ENCODE assay signal across 8 cellular contexts in the genomic region with DNA sequence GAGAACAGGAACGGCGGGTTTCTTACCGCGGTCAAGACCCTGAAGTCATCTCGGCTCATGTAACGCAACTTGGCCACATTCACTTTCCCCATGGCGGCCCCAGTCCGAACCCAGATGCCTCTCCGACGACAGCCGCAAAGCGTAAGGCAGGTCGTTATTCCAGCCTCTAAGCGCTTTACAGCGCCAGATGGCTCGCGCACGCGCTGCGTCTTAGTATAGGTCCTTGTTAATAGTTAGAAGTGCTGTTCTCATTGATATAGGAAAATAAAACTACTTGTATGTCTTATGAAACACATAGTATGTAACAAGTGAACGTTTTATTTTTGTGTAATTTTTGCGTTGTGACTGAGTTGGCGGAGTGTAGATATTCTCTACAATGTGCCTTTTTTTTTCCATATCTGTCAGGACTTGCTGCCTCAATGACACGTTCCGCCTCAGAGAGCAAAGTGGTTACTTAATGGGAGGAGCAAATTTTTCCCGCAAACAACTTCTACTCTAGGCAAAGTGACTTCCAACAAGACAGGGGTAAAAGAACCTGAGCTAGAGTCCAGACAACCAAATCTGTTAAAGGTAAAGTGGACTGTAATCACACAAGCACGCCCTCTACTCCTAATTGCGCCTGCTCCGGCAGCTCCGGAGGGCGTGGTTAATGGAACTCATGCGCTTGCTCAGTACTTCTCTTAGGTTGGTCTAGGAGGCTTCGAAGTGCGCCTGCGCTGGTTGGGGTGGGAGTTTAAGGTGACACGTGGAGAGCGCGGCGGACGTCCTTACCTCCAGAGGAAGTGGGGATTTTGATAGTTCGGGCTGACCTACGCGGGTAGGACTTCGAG. TPM values are rescaled to one million over a fixed set of nuclear protein-coding genes. Genes with fewer than 3 reads are reported as not detected.
DNase-seq lines count a peak whose midpoint lies in the region; ATAC-seq, FAIRE-seq and TF ChIP-seq lines count a peak whose summit lies in the region.

A gene (minus strand): TSS at position 148 of the 830 bp plus-strand sequence. CDS start 56 bp downstream, at position 92.

- no peaks in the 10 kb centered on the region for H3K27me3 ChIP-seq in astrocyte (ENCODE audit: insufficient read depth, low read length)
- H3K27me3 ChIP-seq in rectal smooth muscle tissue (ENCODE audit: control insufficient read depth, insufficient read depth, low read length), result no peaks in the 10 kb centered on the region
- H3K27me3 ChIP-seq in aorta (ENCODE audit: control insufficient read depth in 1 of 2, insufficient read depth in 2 of 2, low read length in 1 of 2), result no peaks in the 10 kb centered on the region

- peak within 1 kb of the TSS; percentile 97 for H3K4me3 Mint-ChIP-seq in astrocyte (ENCODE audit: unreplicated experiment)

- peak within 1 kb of the TSS; percentile 90 for H3K4me2 ChIP-seq in astrocyte (ENCODE audit: low read length)

- WGBS in aorta, 2 donors, result 0 to 1% methylated on average over 44 of the region's 44 CpGs

- no peak for TF ChIP-seq CTCF in astrocyte (IDR thresholded peaks at IDR 0.05; ENCODE audit: insufficient read depth, low read depth, low read length)

- TF ChIP-seq POLR2A in GM18505 (IDR thresholded peaks at IDR 0.05; ENCODE audit: borderline replicate concordance, extremely low read depth, insufficient read depth, insufficient read length), result peak; percentile 84

- peak; percentile 17 for FAIRE-seq in astrocyte (lab: Jason Lieb, UNC)

- peak within 1 kb of the TSS; percentile 96 for H3K27ac ChIP-seq in astrocyte (ENCODE audit: low read depth, low read length)
- peak within 1 kb of the TSS; percentile 96 for H3K27ac ChIP-seq in rectal smooth muscle tissue (ENCODE audit: low read depth, low read length)
- peak within 1 kb of the TSS; percentile 79 to 94 for H3K27ac ChIP-seq in aorta (ENCODE audit: low read depth in 1 of 2, low read length in 2 of 2)

- H3K4me1 Mint-ChIP-seq in astrocyte (ENCODE audit: low read depth, unreplicated experiment), result peaks cover 10% of the 10 kb centered on the region

- intact Hi-C loops in aorta (cut with DNase I), result no loop called here

- H3K36me3 ChIP-seq in astrocyte (ENCODE audit: insufficient read depth, low read length) (peaks cover 8% of the 10 kb centered on the region), rectal smooth muscle tissue (ENCODE audit: control insufficient read depth, insufficient read depth, low read length) (peaks cover 5% of the 10 kb centered on the region), aorta (ENCODE audit: control insufficient read depth in 1 of 2, insufficient read depth in 2 of 2, low read length in 1 of 2) (peaks cover 0 to 4% of the 10 kb centered on the region in 2 donors)

- peak within 1 kb of the TSS; percentile 89 for H2AFZ ChIP-seq in astrocyte (ENCODE audit: low read depth, low read length)

- no peaks in the 10 kb centered on the region for H3K9me3 ChIP-seq in astrocyte (ENCODE audit: insufficient read depth, low read depth, low read length)
- H3K9me3 ChIP-seq in aorta (ENCODE audit: control insufficient read depth, low read length), result no peaks in the 10 kb centered on the region

- peaks cover 41% of the 10 kb centered on the region for H3K79me2 ChIP-seq in astrocyte (ENCODE audit: insufficient read depth, low read length)

- H3K9ac ChIP-seq in astrocyte (ENCODE audit: low read length) (peak within 1 kb of the TSS; percentile 97), rectal smooth muscle tissue (ENCODE audit: low read length) (peak within 1 kb of the TSS; percentile 98)

- H3K9me3 Mint-ChIP-seq in astrocyte (ENCODE audit: unreplicated experiment), result peaks cover 1% of the 10 kb centered on the region

- H4K20me1 ChIP-seq in astrocyte (ENCODE audit: insufficient read depth, low read length), result peaks cover 24% of the 10 kb centered on the region

- DNase-seq in NCI-H2029 (lab: John Stamatoyannopoulos, UW) (peak; percentile 98), T-helper 22 cell (ENCODE audit: low read depth) (peak; percentile 82), astrocyte (ENCODE audit: low read depth) (peak; percentile 90), hepatic stellate cell (ENCODE audit: low spot score) (peak; percentile 78), aorta (peak; percentile 96 to 97)

- H3K4me1 ChIP-seq in astrocyte (ENCODE audit: insufficient read depth, low read length) (peaks cover 12% of the 10 kb centered on the region), rectal smooth muscle tissue (ENCODE audit: control insufficient read depth, insufficient read depth, low read length) (peaks cover 11% of the 10 kb centered on the region), aorta (ENCODE audit: control insufficient read depth in 1 of 2, insufficient read depth in 2 of 2, low read length in 2 of 2) (peaks cover 0 to 7% of the 10 kb centered on the region in 2 donors)

- H3K27ac Mint-ChIP-seq in astrocyte (ENCODE audit: unreplicated experiment), result peak within 1 kb of the TSS; percentile 98

- ATAC-seq in GM18505 (IDR thresholded peaks at IDR 0.05; ENCODE audit: unreplicated experiment) (peak; percentile 93), HG02973 (IDR thresholded peaks at IDR 0.05; ENCODE audit: unreplicated experiment) (peak; percentile 92), aorta (ENCODE audit: low FRiP score) (peak; percentile 97)

- H3K27me3 Mint-ChIP-seq in astrocyte (ENCODE audit: low read depth, unreplicated experiment), result no peaks in the 10 kb centered on the region

- peak within 1 kb of the TSS; percentile 97 for H3K4me3 ChIP-seq in astrocyte (ENCODE audit: insufficient read depth, low read depth, low read length)
- H3K4me3 ChIP-seq in rectal smooth muscle tissue (ENCODE audit: low read length), result peak within 1 kb of the TSS; percentile 98
- H3K4me3 ChIP-seq in aorta (ENCODE audit: low read length in 2 of 2), result peak within 1 kb of the TSS; percentile 97 to 100

- H3K36me3 Mint-ChIP-seq in astrocyte (ENCODE audit: low read depth, unreplicated experiment), result peaks cover 5% of the 10 kb centered on the region

RNA-seq across cellular contexts. Expression of the gene that starts here (rescaled TPM):
- total RNA-seq in astrocyte (38.8 and 39.4 TPM in 2 replicates), aorta (10 to 100 TPM; 22.0 to 23.9 TPM)
- polyA plus RNA-seq in aorta, result 10 to 100 TPM; 15.8 to 16.3 TPM

Comparison
In these comparisons a context has a peak if more than half of its experiments do, and no peak if none do; other contexts are left out.
1. Peak in every context shown above with its lines: DNase-seq, ATAC-seq, H3K4me3 ChIP-seq and H3K27ac ChIP-seq.